Comparison of ENCODE assay signal across 12 cellular contexts in the genomic region with DNA sequence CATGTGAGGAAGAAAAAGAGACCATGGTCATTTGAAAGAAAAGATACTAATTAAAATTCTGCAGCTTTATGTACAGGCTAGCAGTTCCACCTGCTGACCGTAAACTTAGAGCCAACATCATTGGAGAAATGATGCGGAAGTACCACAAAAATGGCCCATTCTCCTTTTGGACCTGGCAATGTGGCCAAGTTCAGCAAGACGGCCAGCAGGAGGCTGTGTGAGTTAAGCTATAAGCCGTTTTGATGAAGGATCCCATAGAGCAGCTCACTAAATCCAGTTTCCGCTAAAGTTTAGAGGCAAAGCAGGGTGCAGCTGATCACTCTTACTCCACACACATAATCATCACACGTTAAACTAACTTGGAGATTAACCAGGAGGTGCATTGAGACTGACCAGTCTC.
DNase-seq lines count a peak whose midpoint lies in the region; ATAC-seq and TF ChIP-seq lines count a peak whose summit lies in the region.
"Had no signal": no experiment of that assay in that cellular context is flagged by ENCODE, and none has a peak within 500 bp of the region (broad histone marks: within the 10 kb centered on the region; RNA-seq: fewer than 3 reads in every experiment).

No MANE protein-coding gene starts in this region.

- H3K27ac ChIP-seq in C4-2B (no peak overlapping the region), MM.1S (ENCODE audit: low read length) (no peak overlapping the region), endodermal cell (ENCODE audit: low read depth, low read length) (no peak overlapping the region), lower lobe of right lung (no peak overlapping the region)

- TF ChIP-seq CTCF in C4-2B (conservative IDR thresholded peaks at IDR 0.05), result peak; percentile 31
- peak; percentile 11; the same call in 1 of the 2 replicates for TF ChIP-seq CTCF in MM.1S (IDR thresholded peaks at IDR 0.05; ENCODE audit: low read length)
- TF ChIP-seq CTCF in endodermal cell (conservative IDR thresholded peaks at IDR 0.05), result peak; percentile 88
- peak; percentile 24 for TF ChIP-seq CTCF in lower lobe of right lung (IDR thresholded peaks at IDR 0.05)

- H3K9me3 ChIP-seq in MM.1S (replicated peaks; ENCODE audit: insufficient read depth, low read length) (no peaks in the 10 kb centered on the region), endodermal cell (ENCODE audit: control insufficient read depth, low read length) (no peaks in the 10 kb centered on the region), lower lobe of right lung (no peaks in the 10 kb centered on the region)
- H3K9me3 ChIP-seq: MG63 had no signal

- H3K27me3 Mint-ChIP-seq in endodermal cell (ENCODE audit: insufficient read depth), result no peaks in the 10 kb centered on the region
- H3K27me3 Mint-ChIP-seq: activated CD4-positive, alpha-beta T cell treated with anti-CD3 and anti-CD28 coated beads, Interleukin-2, amount 10 ng/mL, durations not matched to agents 24 days and 14 days had no signal

- no peaks in the 10 kb centered on the region for H4K20me1 ChIP-seq in MM.1S (ENCODE audit: insufficient read depth, low read length)

- H3K36me3 Mint-ChIP-seq in endodermal cell (ENCODE audit: low read depth), result no peaks in the 10 kb centered on the region

- no peaks in the 10 kb centered on the region for H3K79me2 ChIP-seq in MM.1S (ENCODE audit: low read length)

- H3K36me3 ChIP-seq in MM.1S (replicated peaks; ENCODE audit: insufficient read depth, low read length) (no peaks in the 10 kb centered on the region), endodermal cell (ENCODE audit: control insufficient read depth, insufficient read depth, low read length) (no peaks in the 10 kb centered on the region), lower lobe of right lung (no peaks in the 10 kb centered on the region)
- H3K36me3 ChIP-seq: MG63 had no signal

- H3K27me3 ChIP-seq in MM.1S (replicated peaks; ENCODE audit: insufficient read depth, low read length) (no peaks in the 10 kb centered on the region), endodermal cell (ENCODE audit: control insufficient read depth, insufficient read depth, low read length, poor library complexity, severe bottlenecking) (no peaks in the 10 kb centered on the region), lower lobe of right lung (ENCODE audit: low read depth) (no peaks in the 10 kb centered on the region)
- H3K27me3 ChIP-seq: MG63 had no signal

- no peak overlapping the region for H3K4me3 ChIP-seq in MM.1S (ENCODE audit: low read length)
- H3K4me3 ChIP-seq in endodermal cell (ENCODE audit: low read length), result no peak overlapping the region
- no peak overlapping the region for H3K4me3 ChIP-seq in lower lobe of right lung
- H3K4me3 ChIP-seq: MG63 had no signal

- H3K4me1 ChIP-seq in MM.1S (ENCODE audit: low read length) (no peaks in the 10 kb centered on the region), endodermal cell (ENCODE audit: control insufficient read depth, insufficient read depth, low read length) (no peaks in the 10 kb centered on the region), lower lobe of right lung (no peaks in the 10 kb centered on the region)

- no peak overlapping the region for H3K4me3 Mint-ChIP-seq in endodermal cell
- H3K4me3 Mint-ChIP-seq: activated CD4-positive, alpha-beta T cell treated with anti-CD3 and anti-CD28 coated beads, Interleukin-2, amount 10 ng/mL, durations not matched to agents 24 days and 14 days had no signal

- H3K9me2 ChIP-seq in MM.1S (replicated peaks; ENCODE audit: insufficient read depth, low read length), result no peaks in the 10 kb centered on the region

- no peaks in the 10 kb centered on the region for H3F3A ChIP-seq in MM.1S (ENCODE audit: insufficient read depth, low read length)

- no peak overlapping the region for H2AFZ ChIP-seq in MM.1S (ENCODE audit: low read length)

- no peak overlapping the region for H3K27ac Mint-ChIP-seq in endodermal cell
- H3K27ac Mint-ChIP-seq: activated CD4-positive, alpha-beta T cell treated with anti-CD3 and anti-CD28 coated beads, Interleukin-2, amount 10 ng/mL, durations not matched to agents 24 days and 14 days had no signal

- in situ Hi-C loops in ACHN (cut with HindIII; ENCODE audit: low pct_ligation_motif_present, low pct_unique_long_range_greater_than_20kb, low sequenced_read_pairs), result no loop called here

- WGBS in endodermal cell (ENCODE audit: insufficient coverage in 1 of 2, insufficient read length in 1 of 2), 2 experiments, result 72 to 84% methylated on average over 6 of the region's 6 CpGs

- H3K4me1 Mint-ChIP-seq in endodermal cell, result peaks cover 3% of the 10 kb centered on the region
- H3K4me1 Mint-ChIP-seq: activated CD4-positive, alpha-beta T cell treated with anti-CD3 and anti-CD28 coated beads, Interleukin-2, amount 10 ng/mL, durations not matched to agents 24 days and 14 days had no signal

- DNase-seq in MM.1S (no peak), endodermal cell (peak; percentile 78), lower lobe of right lung (no peak), ACHN (no peak), NCI-H2196 treated with DMSO at 0.1 percent for 48 hours (lab: John Stamatoyannopoulos, UW; ENCODE audit: unreplicated experiment) (no peak), NCI-H2171 (lab: John Stamatoyannopoulos, UW) (no peak)
- DNase-seq: activated CD4-positive, alpha-beta T cell treated with anti-CD3 and anti-CD28 coated beads, Interleukin-2, amount 10 ng/mL, durations not matched to agents 24 days and 14 days; MG63; NCI-H446 treated with DMSO at 0.1 percent for 48 hours; SHP77 treated with DMSO at 0.1 percent for 48 hours had no signal

- intact Hi-C loops in lower lobe of right lung (cut with DNase I), result no loop called here

- no peak overlapping the region for H3K4me2 ChIP-seq in MM.1S (ENCODE audit: low read depth, low read length)

- ATAC-seq in lower lobe of right lung (no peak), GM21515 (IDR thresholded peaks at IDR 0.05; ENCODE audit: unreplicated experiment) (no peak)

- H3K9me3 Mint-ChIP-seq in endodermal cell, result no peaks in the 10 kb centered on the region
- H3K9me3 Mint-ChIP-seq: activated CD4-positive, alpha-beta T cell treated with anti-CD3 and anti-CD28 coated beads, Interleukin-2, amount 10 ng/mL, durations not matched to agents 24 days and 14 days had no signal

- H3K9ac ChIP-seq in MM.1S (ENCODE audit: low read length), result no peak overlapping the region
- no peak overlapping the region for H3K9ac ChIP-seq in endodermal cell (ENCODE audit: extremely low read depth, low read length, poor library complexity, severe bottlenecking)

Comparison
In these comparisons a context has a peak if more than half of its experiments do, and no peak if none do; other contexts are left out.
1. CTCF ChIP-seq: peak in every context shown above with its lines; median percentile 88 in endodermal cell; 31 in C4-2B; 24 in lower lobe of right lung; 11 in MM.1S.